In the genomic region with DNA sequence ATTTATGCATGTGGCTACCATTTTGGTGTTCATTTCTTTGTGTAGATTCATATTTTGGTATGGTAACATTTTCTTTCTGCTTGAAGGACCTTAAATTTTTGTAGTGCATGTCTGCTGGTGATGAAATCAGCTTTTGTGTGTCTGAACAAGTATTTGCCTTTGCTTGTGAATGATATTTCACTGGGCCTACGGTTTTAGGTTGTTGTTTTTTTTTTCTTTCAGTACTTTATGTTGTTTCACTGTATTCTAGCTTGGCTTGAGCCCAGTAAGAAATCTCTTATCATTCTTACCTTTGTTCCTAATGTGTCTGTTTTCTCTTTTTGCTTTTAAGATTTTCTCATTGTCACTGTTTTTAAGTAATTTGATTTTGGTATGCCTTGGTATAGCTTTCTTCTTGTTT, we compare ENCODE assay signal across 14 cellular contexts. TPM values are rescaled to one million over a fixed set of nuclear protein-coding genes. Genes with fewer than 3 reads are reported as not detected.
DNase-seq lines count a peak whose midpoint lies in the region; ATAC-seq and TF ChIP-seq lines count a peak whose summit lies in the region.
"Had no signal": no experiment of that assay in that cellular context is flagged by ENCODE, and none has a peak within 500 bp of the region (broad histone marks: within the 10 kb centered on the region; RNA-seq: fewer than 3 reads in every experiment).

No MANE protein-coding gene starts in this region.

- TF ChIP-seq CTCF in MCF 10A (IDR thresholded peaks at IDR 0.05; ENCODE audit: unreplicated experiment) (no peak), breast epithelium (IDR thresholded peaks at IDR 0.05) (no peak), fibroblast of lung (conservative IDR thresholded peaks at IDR 0.05 in 1 of 2, IDR thresholded peaks at IDR 0.05 in 1 of 2; ENCODE audit: low read depth in 1 of 2, low read length in 2 of 2) (no peak), upper lobe of right lung (IDR thresholded peaks at IDR 0.05) (no peak)

- H3K9me3 ChIP-seq in breast epithelium (no peaks in the 10 kb centered on the region), fibroblast of lung (ENCODE audit: control insufficient read depth, insufficient read depth, low read depth, low read length) (no peaks in the 10 kb centered on the region), upper lobe of right lung (no peaks in the 10 kb centered on the region)
- H3K9me3 ChIP-seq: ovary had no signal

- H3K27me3 ChIP-seq in breast epithelium (no peaks in the 10 kb centered on the region), fibroblast of lung (ENCODE audit: control insufficient read depth, insufficient read depth, low read length) (no peaks in the 10 kb centered on the region), upper lobe of right lung (no peaks in the 10 kb centered on the region)
- H3K27me3 ChIP-seq: ovary had no signal

- H3K4me1 ChIP-seq in breast epithelium (no peaks in the 10 kb centered on the region), fibroblast of lung (ENCODE audit: control insufficient read depth, extremely low read depth, insufficient read depth, low read length) (peaks cover 2% of the 10 kb centered on the region), upper lobe of right lung (peaks cover 12% of the 10 kb centered on the region)

- H3K27ac Mint-ChIP-seq in MCF 10A (ENCODE audit: low read depth, unreplicated experiment): peak overlapping the region; percentile 93
- peak overlapping the region; percentile 49 for H3K27ac Mint-ChIP-seq in activated T-helper 2 cell treated with anti-CD3 and anti-CD28 coated beads, Interferon-gamma antibody, Interleukin-2, Interleukin-4, amounts not matched to agents 10 μg/mL and 5 μg/mL and 100 μg/mL, durations not matched to agents 14 hours and 24 hours and 36 hours
- no peak overlapping the region for H3K27ac Mint-ChIP-seq in activated CD4-positive, alpha-beta memory T cell treated with anti-CD3 and anti-CD28 coated beads, Interleukin-2, amount 10 ng/mL, durations not matched to agents 7 days and 5 days

- H3K36me3 Mint-ChIP-seq in MCF 10A (ENCODE audit: insufficient read depth, unreplicated experiment): no peaks in the 10 kb centered on the region
- H3K36me3 Mint-ChIP-seq in activated T-helper 2 cell treated with anti-CD3 and anti-CD28 coated beads, Interferon-gamma antibody, Interleukin-2, Interleukin-4, amounts not matched to agents 10 μg/mL and 5 μg/mL and 100 μg/mL, durations not matched to agents 14 hours and 24 hours and 36 hours (ENCODE audit: low read depth): no peaks in the 10 kb centered on the region
- H3K36me3 Mint-ChIP-seq in activated CD4-positive, alpha-beta memory T cell treated with anti-CD3 and anti-CD28 coated beads, Interleukin-2, amount 10 ng/mL, durations not matched to agents 7 days and 5 days (ENCODE audit: low read depth): no peaks in the 10 kb centered on the region

- POLR2A ChIA-PET in MCF 10A (lab: Yijun Ruan, JAX): interaction anchor here (0.6 to 3.0 kb wide), 15 partner anchors 11 to 993 kb away, joined by 3 to 16 read pairs (median 3); a partner anchor contains a TSS
- POLR2A ChIA-PET in activated CD4-positive, alpha-beta memory T cell treated with anti-CD3 and anti-CD28 coated beads, Interleukin-2, amount 10 ng/mL, durations not matched to agents 7 days and 5 days (lab: Charles Lee): interaction anchor here (1.1 kb wide), 1 partner anchor 32 kb away, joined by 3 read pairs; a partner anchor contains a TSS

- H3K36me3 ChIP-seq in breast epithelium (no peaks in the 10 kb centered on the region), fibroblast of lung (ENCODE audit: control insufficient read depth, insufficient read depth, low read length) (no peaks in the 10 kb centered on the region), upper lobe of right lung (no peaks in the 10 kb centered on the region)
- H3K36me3 ChIP-seq: ovary had no signal

- no peak for ATAC-seq in upper lobe of right lung
- ATAC-seq: activated CD4-positive, CD25-positive, alpha-beta regulatory T cell treated with anti-CD3 and anti-CD28 coated beads, Interleukin-2, amount 50 U/mL, for 24 hours had no signal

- intact Hi-C loops in MCF 10A (cut with micrococcal nuclease) (no loop called here), breast epithelium (cut with DNase I; ENCODE audit: low total_unique reads) (no loop called here), upper lobe of right lung (cut with DNase I) (no loop called here)
- intact Hi-C loops in activated T-helper 2 cell treated with anti-CD3 and anti-CD28 coated beads, Interferon-gamma antibody, Interleukin-2, Interleukin-4, amounts not matched to agents 10 μg/mL and 5 μg/mL and 100 μg/mL, durations not matched to agents 14 hours and 24 hours and 36 hours (cut with micrococcal nuclease): no loop called here

- H3K27ac ChIP-seq in breast epithelium: peak overlapping the region in 1 of 2 donors; percentile 3
- H3K27ac ChIP-seq in fibroblast of lung (ENCODE audit: insufficient read depth, low read length): no peak overlapping the region
- H3K27ac ChIP-seq in upper lobe of right lung: peak overlapping the region; percentile 9

- H3K4me3 Mint-ChIP-seq in MCF 10A (ENCODE audit: unreplicated experiment): peak overlapping the region; percentile 71
- H3K4me3 Mint-ChIP-seq in activated T-helper 2 cell treated with anti-CD3 and anti-CD28 coated beads, Interferon-gamma antibody, Interleukin-2, Interleukin-4, amounts not matched to agents 10 μg/mL and 5 μg/mL and 100 μg/mL, durations not matched to agents 14 hours and 24 hours and 36 hours (ENCODE audit: low read depth): no peak overlapping the region
- H3K4me3 Mint-ChIP-seq in activated CD4-positive, alpha-beta memory T cell treated with anti-CD3 and anti-CD28 coated beads, Interleukin-2, amount 10 ng/mL, durations not matched to agents 7 days and 5 days: no peak overlapping the region

- no peaks in the 10 kb centered on the region for H3K9me3 Mint-ChIP-seq in MCF 10A (ENCODE audit: unreplicated experiment)
- H3K9me3 Mint-ChIP-seq in activated T-helper 2 cell treated with anti-CD3 and anti-CD28 coated beads, Interferon-gamma antibody, Interleukin-2, Interleukin-4, amounts not matched to agents 10 μg/mL and 5 μg/mL and 100 μg/mL, durations not matched to agents 14 hours and 24 hours and 36 hours: no peaks in the 10 kb centered on the region
- H3K9me3 Mint-ChIP-seq in activated CD4-positive, alpha-beta memory T cell treated with anti-CD3 and anti-CD28 coated beads, Interleukin-2, amount 10 ng/mL, durations not matched to agents 7 days and 5 days: no peaks in the 10 kb centered on the region

- no peak overlapping the region for H3K4me2 ChIP-seq in fibroblast of lung (ENCODE audit: extremely low read depth, insufficient read depth, low read length)

- no peaks in the 10 kb centered on the region for H3K27me3 Mint-ChIP-seq in MCF 10A (ENCODE audit: insufficient read depth, unreplicated experiment)
- no peaks in the 10 kb centered on the region for H3K27me3 Mint-ChIP-seq in activated T-helper 2 cell treated with anti-CD3 and anti-CD28 coated beads, Interferon-gamma antibody, Interleukin-2, Interleukin-4, amounts not matched to agents 10 μg/mL and 5 μg/mL and 100 μg/mL, durations not matched to agents 14 hours and 24 hours and 36 hours (ENCODE audit: low read depth)
- no peaks in the 10 kb centered on the region for H3K27me3 Mint-ChIP-seq in activated CD4-positive, alpha-beta memory T cell treated with anti-CD3 and anti-CD28 coated beads, Interleukin-2, amount 10 ng/mL, durations not matched to agents 7 days and 5 days

- H2AFZ ChIP-seq in fibroblast of lung (ENCODE audit: low read length): no peak overlapping the region

- peaks cover 31% of the 10 kb centered on the region for H3K79me2 ChIP-seq in fibroblast of lung (ENCODE audit: control insufficient read depth, insufficient read depth, low read length)

- CTCF ChIA-PET in MCF 10A (lab: Yijun Ruan, JAX): interaction anchor here (0.6 kb wide), 2 partner anchors 12 to 44 kb away, joined by 3 to 5 read pairs; no protein-coding TSS in a partner anchor
- CTCF ChIA-PET in activated CD4-positive, alpha-beta memory T cell treated with anti-CD3 and anti-CD28 coated beads, Interleukin-2, amount 10 ng/mL, durations not matched to agents 7 days and 5 days (lab: Charles Lee): no interaction called here

- no TSS peak for BruUV-seq in MCF 10A (replicated peaks; lab: Mats Ljungman, UMichigan)

- TF ChIP-seq POLR2A in breast epithelium (IDR thresholded peaks at IDR 0.05): no peak

- no peak overlapping the region for H3K9ac ChIP-seq in fibroblast of lung (ENCODE audit: insufficient read depth, low read length)

- DNase-seq in MCF 10A (ENCODE audit: unreplicated experiment) (peak; percentile 28), breast epithelium (ENCODE audit: low spot score in 2 of 2) (no peak), fibroblast of lung (ENCODE audit: low read depth in 2 of 2) (peak; percentile 25 to 27), upper lobe of right lung (no peak), DMS53 (lab: John Stamatoyannopoulos, UW) (no peak)
- no peak for DNase-seq in activated T-helper 2 cell treated with anti-CD3 and anti-CD28 coated beads, Interferon-gamma antibody, Interleukin-2, Interleukin-4, amounts not matched to agents 10 μg/mL and 5 μg/mL and 100 μg/mL, durations not matched to agents 14 hours and 24 hours and 36 hours (ENCODE audit: low spot score)
- DNase-seq in activated CD4-positive, alpha-beta memory T cell treated with anti-CD3 and anti-CD28 coated beads, Interleukin-2, amount 10 ng/mL, durations not matched to agents 7 days and 5 days: no peak
- no peak for DNase-seq in activated CD4-positive, alpha-beta T cell treated with anti-CD3 and anti-CD28 coated beads for 1 hour
- DNase-seq: NCI-H2081; NCI-H526 treated with DMSO at 0.1 percent for 48 hours; ovary; stimulated activated CD4-positive, alpha-beta T cell treated with anti-CD3 and anti-CD28 coated beads, Interleukin-12 subunit alpha, Interleukin-12 subunit beta, amount 100 ng/mL, for 4 hours; T-helper 1 cell had no signal

- peaks cover 36% of the 10 kb centered on the region for H3K4me1 Mint-ChIP-seq in MCF 10A (ENCODE audit: insufficient read depth, unreplicated experiment)
- H3K4me1 Mint-ChIP-seq in activated T-helper 2 cell treated with anti-CD3 and anti-CD28 coated beads, Interferon-gamma antibody, Interleukin-2, Interleukin-4, amounts not matched to agents 10 μg/mL and 5 μg/mL and 100 μg/mL, durations not matched to agents 14 hours and 24 hours and 36 hours (ENCODE audit: low read depth): peaks cover 24% of the 10 kb centered on the region
- peaks cover 18% of the 10 kb centered on the region for H3K4me1 Mint-ChIP-seq in activated CD4-positive, alpha-beta memory T cell treated with anti-CD3 and anti-CD28 coated beads, Interleukin-2, amount 10 ng/mL, durations not matched to agents 7 days and 5 days

- H4K20me1 ChIP-seq in fibroblast of lung (ENCODE audit: control insufficient read depth, extremely low read depth, insufficient read depth, low read length): no peaks in the 10 kb centered on the region

- H3K4me3 ChIP-seq in breast epithelium (no peak overlapping the region), fibroblast of lung (replicated peaks in 1 of 4; ENCODE audit: control extremely low read depth in 1 of 4, insufficient read depth in 1 of 4, low read depth in 3 of 4, low read length in 4 of 4) (no peak overlapping the region), upper lobe of right lung (no peak overlapping the region)
- H3K4me3 ChIP-seq: ovary had no signal

RNA-seq across cellular contexts. Expression of a gene that starts 31.9 kb away (rescaled TPM):
- total RNA-seq in MCF 10A (2022): 28.1 and 33.9 TPM in 2 replicates
- 10 to 100 TPM; 41.0 to 45.2 (median 41.3) TPM for total RNA-seq in breast epithelium
- 14.9 and 15.6 TPM in 2 replicates for total RNA-seq in activated T-helper 2 cell treated with anti-CD3 and anti-CD28 coated beads, Interferon-gamma antibody, Interleukin-2, Interleukin-4, amounts not matched to agents 10 μg/mL and 5 μg/mL and 100 μg/mL, durations not matched to agents 14 hours and 24 hours and 36 hours
- 39.0 and 51.5 TPM in 2 replicates for total RNA-seq in fibroblast of lung
- 20.9 and 32.5 TPM in 2 replicates for polyA plus RNA-seq in fibroblast of lung
- polyA plus RNA-seq in fibroblast of lung (2012): 9.9 and 14.2 TPM in 2 replicates
- 27.6 and 29.3 TPM in 2 replicates for polyA minus RNA-seq in fibroblast of lung (ENCODE audit: low replicate concordance)
- total RNA-seq in upper lobe of right lung: 23.0 TPM
- 10 to 100 TPM; 13.9 to 14.1 TPM for total RNA-seq in activated CD4-positive, alpha-beta memory T cell treated with anti-CD3 and anti-CD28 coated beads, Interleukin-2, amount 10 ng/mL, durations not matched to agents 7 days and 5 days

Comparison
In these comparisons a context has a peak if more than half of its experiments do, and no peak if none do; other contexts are left out.
1. DNase-seq: peak in MCF 10A (single experiment) and fibroblast of lung (2 of 2); none in breast epithelium (0 of 2), activated T-helper 2 cell treated with anti-CD3 and anti-CD28 coated beads, Interferon-gamma antibody, Interleukin-2, Interleukin-4, amounts not matched to agents 10 μg/mL and 5 μg/mL and 100 μg/mL, durations not matched to agents 14 hours and 24 hours and 36 hours (single experiment), upper lobe of right lung (single experiment), activated CD4-positive, alpha-beta memory T cell treated with anti-CD3 and anti-CD28 coated beads, Interleukin-2, amount 10 ng/mL, durations not matched to agents 7 days and 5 days (single experiment), DMS53 (single experiment) and activated CD4-positive, alpha-beta T cell treated with anti-CD3 and anti-CD28 coated beads for 1 hour (single experiment).